18 cellular contexts compared by ENCODE assay signal in genomic region chr6:156348376-156348775, GRCh38.
DNase-seq lines count a peak whose midpoint lies in the region; ATAC-seq and TF ChIP-seq lines count a peak whose summit lies in the region.
"Had no signal": no experiment of that assay in that cellular context is flagged by ENCODE, and none has a peak within 500 bp of the region (broad histone marks: within the 10 kb centered on the region; RNA-seq: fewer than 3 reads in every experiment).

No MANE protein-coding gene starts in this region.

- peak; percentile 6 for DNase-seq in NCI-H2227 (lab: John Stamatoyannopoulos, UW; ENCODE audit: unreplicated experiment)
- no peak for DNase-seq in NCI-H2227 treated with DMSO at 0.1 percent for 48 hours (lab: John Stamatoyannopoulos, UW)
- peak; percentile 38 for DNase-seq in COLO668 (lab: John Stamatoyannopoulos, UW; ENCODE audit: unreplicated experiment)
- DNase-seq in NCI-H774 (lab: John Stamatoyannopoulos, UW): peak; percentile 55
- DNase-seq in left lung: no peak
- DNase-seq: activated CD4-positive, alpha-beta T cell treated with anti-CD3 and anti-CD28 coated beads, Interleukin-2, amount 50 U/mL, for 4 hours; activated CD8-positive, alpha-beta memory T cell treated with anti-CD3 and anti-CD28 coated beads, Interleukin-2, amount 50 U/mL, for 48 hours; MM.1S; NCI-H526 treated with DMSO at 0.1 percent for 48 hours; OCI-M1; SIG-M5; testis; WERI-Rb-1 had no signal

- no peaks in the 10 kb centered on the region for H3K4me1 ChIP-seq in left lung
- H3K4me1 ChIP-seq: A549, testis had no signal

- H3K9me3 ChIP-seq in left lung: no peaks in the 10 kb centered on the region
- H3K9me3 ChIP-seq: A549, testis had no signal

- H3K27me3 ChIP-seq in left lung: no peaks in the 10 kb centered on the region
- H3K27me3 ChIP-seq: testis had no signal

- no peak overlapping the region for H3K27ac ChIP-seq in left lung
- H3K27ac ChIP-seq: A549, testis, WERI-Rb-1 had no signal

- no peak for TF ChIP-seq CTCF in left lung (IDR thresholded peaks at IDR 0.05)

- intact Hi-C loops in left lung (cut with DNase I): no loop called here

- H3K36me3 ChIP-seq in left lung: no peaks in the 10 kb centered on the region
- H3K36me3 ChIP-seq: WERI-Rb-1 had no signal

- peak; percentile 16 for ATAC-seq in left lung
- ATAC-seq in SK-N-SH treated with all-trans-retinoic acid at 6 μM for 48 hours: no peak
- ATAC-seq in HG03460 (IDR thresholded peaks at IDR 0.05; ENCODE audit: unreplicated experiment): no peak
- no peak for ATAC-seq in GM19463 (IDR thresholded peaks at IDR 0.05; ENCODE audit: unreplicated experiment)
- ATAC-seq: A549 had no signal

- no peak overlapping the region for H3K4me3 ChIP-seq in left lung
- H3K4me3 ChIP-seq: A549, lung, testis had no signal

TF ChIP-seq in SK-N-SH treated with all-trans-retinoic acid at 6 μM for 48 hours, 23 proteins besides CTCF, POLR2A, EP300 and RAD21:
- TF ChIP-seq PATZ1 (CRISPR knock-in tag; IDR thresholded peaks at IDR 0.05; ENCODE audit: borderline replicate concordance): no peak
- TF ChIP-seq ZFP3 (CRISPR knock-in tag; IDR thresholded peaks at IDR 0.05): no peak
- no peak for TF ChIP-seq BACH2 (CRISPR knock-in tag; IDR thresholded peaks at IDR 0.05; ENCODE audit: borderline replicate concordance)

Comparison
In these comparisons a context has a peak if more than half of its experiments do, and no peak if none do; other contexts are left out.
1. DNase-seq: peak in NCI-H2227 (single experiment), COLO668 (single experiment) and NCI-H774 (single experiment); none in NCI-H2227 treated with DMSO at 0.1 percent for 48 hours (single experiment) and left lung (0 of 2).